9 cellular contexts compared by ENCODE assay signal in the genomic region with DNA sequence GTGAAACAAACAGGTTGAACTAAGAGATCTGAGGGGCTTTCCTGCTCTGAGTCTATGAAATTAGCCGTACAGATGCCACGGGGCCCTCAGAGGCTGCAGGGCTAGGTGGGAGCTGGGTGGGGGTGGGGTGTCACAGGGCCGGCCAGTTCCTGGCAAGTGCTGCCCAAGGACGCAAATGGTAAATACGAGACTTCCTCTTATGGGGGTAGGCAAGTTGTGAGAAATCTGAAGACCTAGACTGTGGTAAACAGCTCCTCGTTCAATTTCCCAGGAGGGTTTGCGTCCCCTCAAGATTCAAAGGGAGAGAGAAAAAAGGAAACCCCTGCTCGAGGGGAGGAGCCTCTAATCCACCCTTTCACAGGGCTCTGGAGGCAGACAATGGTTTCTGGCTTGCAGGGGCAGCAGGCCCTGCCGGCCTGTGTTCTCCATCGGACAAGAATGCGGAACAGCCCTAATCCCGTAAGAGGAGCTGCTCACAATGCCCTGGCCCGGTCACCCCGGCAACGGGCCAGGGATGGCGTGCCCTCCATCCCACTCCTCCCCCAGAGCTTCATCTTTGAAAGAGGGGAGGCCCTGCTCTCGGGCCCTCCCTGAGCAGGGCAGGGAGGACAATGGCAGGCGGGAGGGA. TPM values are rescaled to one million over a fixed set of nuclear protein-coding genes. Genes with fewer than 3 reads are reported as not detected.
A peak's percentile ranks its signal among the peaks of the same experiment; 100 is the strongest.
DNase-seq lines count a peak whose midpoint lies in the region; ATAC-seq and TF ChIP-seq lines count a peak whose summit lies in the region.
"Had no signal": no experiment of that assay in that cellular context is flagged by ENCODE, and none has a peak within 500 bp of the region (broad histone marks: within the 10 kb centered on the region; RNA-seq: fewer than 3 reads in every experiment).

No MANE protein-coding gene starts in this region.

- peak overlapping the region; percentile 95 for H3K27ac Mint-ChIP-seq in activated CD4-positive, alpha-beta memory T cell treated with anti-CD3 and anti-CD28 coated beads for 36 hours
- H3K27ac Mint-ChIP-seq in type B pancreatic cell (peak overlapping the region; percentile 93), Calu3 (ENCODE audit: unreplicated experiment) (no peak overlapping the region)

- CTCF ChIA-PET in activated CD4-positive, alpha-beta memory T cell treated with anti-CD3 and anti-CD28 coated beads for 36 hours (lab: Charles Lee): interaction anchor here (0.8 to 28.8 kb wide), 6 partner anchors 10 to 398 kb away, joined by 3 to 1370 read pairs (median 6); no protein-coding TSS in a partner anchor
- CTCF ChIA-PET in Calu3 (lab: Charles Lee): interaction anchor here (0.9 kb wide), 1 partner anchor 36 kb away, joined by 3 read pairs; no protein-coding TSS in a partner anchor

- H3K4me1 Mint-ChIP-seq in activated CD4-positive, alpha-beta memory T cell treated with anti-CD3 and anti-CD28 coated beads for 36 hours (ENCODE audit: low read depth): peaks cover 86% of the 10 kb centered on the region
- H3K4me1 Mint-ChIP-seq in type B pancreatic cell (ENCODE audit: unreplicated experiment): peaks cover 42% of the 10 kb centered on the region
- H3K4me1 Mint-ChIP-seq in Calu3 (ENCODE audit: low read depth, unreplicated experiment): peaks cover 38% of the 10 kb centered on the region

- intact Hi-C loops in activated CD4-positive, alpha-beta memory T cell treated with anti-CD3 and anti-CD28 coated beads for 36 hours (cut with micrococcal nuclease): loop anchor here (1.0 to 10.0 kb wide), 3 partner anchors 8 to 461 kb away; partner anchors contain the start of genes RAB29 and RBBP5
- intact Hi-C loops in Calu3 (cut with micrococcal nuclease; ENCODE audit: unreplicated experiment): no loop called here

- peak; percentile 87 for DNase-seq in GM06990 (ENCODE audit: extremely low read depth, insufficient read length)
- DNase-seq in activated CD4-positive, alpha-beta memory T cell treated with anti-CD3 and anti-CD28 coated beads for 36 hours: peak; percentile 70
- DNase-seq in epithelial cell of proximal tubule (ENCODE audit: low read depth): no peak
- peak; percentile 77 for DNase-seq in type B pancreatic cell (ENCODE audit: extremely low spot score, unreplicated experiment)
- no peak for DNase-seq in COLO829 (ENCODE audit: low spot score)
- DNase-seq in Calu3: no peak

- peak overlapping the region; percentile 48 to 63 for H3K9ac ChIP-seq in mucosa of rectum (ENCODE audit: low read depth in 1 of 2, low read length in 2 of 2)

- H3K9me3 Mint-ChIP-seq in activated CD4-positive, alpha-beta memory T cell treated with anti-CD3 and anti-CD28 coated beads for 36 hours: no peaks in the 10 kb centered on the region
- H3K9me3 Mint-ChIP-seq in type B pancreatic cell (no peaks in the 10 kb centered on the region), Calu3 (ENCODE audit: low read depth, unreplicated experiment) (no peaks in the 10 kb centered on the region)

- no peak overlapping the region for H3K4me3 ChIP-seq in GM06990 (replicated peaks; ENCODE audit: low read depth, low read length)
- peak overlapping the region; percentile 10 for H3K4me3 ChIP-seq in epithelial cell of proximal tubule (ENCODE audit: low read depth, low read length)
- H3K4me3 ChIP-seq in mucosa of rectum (ENCODE audit: low read length in 2 of 2): peak overlapping the region in 1 of 2 donors; percentile 61

- H3K4me1 ChIP-seq in mucosa of rectum (ENCODE audit: control insufficient read depth in 2 of 2, insufficient read depth in 2 of 2, low read length in 2 of 2): peaks cover 70 to 85% of the 10 kb centered on the region in 2 donors

- peak overlapping the region; percentile 81 for H3K4me3 Mint-ChIP-seq in activated CD4-positive, alpha-beta memory T cell treated with anti-CD3 and anti-CD28 coated beads for 36 hours
- H3K4me3 Mint-ChIP-seq in type B pancreatic cell (peak overlapping the region; percentile 83), Calu3 (ENCODE audit: low read depth, unreplicated experiment) (no peak overlapping the region)

- peak; percentile 33 for ATAC-seq in HG03521 (IDR thresholded peaks at IDR 0.05; ENCODE audit: unreplicated experiment)

- peak overlapping the region; percentile 61 to 85 for H3K27ac ChIP-seq in mucosa of rectum (ENCODE audit: low read depth in 2 of 2, low read length in 2 of 2)

- H3K9me3 ChIP-seq in mucosa of rectum (ENCODE audit: control insufficient read depth in 2 of 2, low read length in 2 of 2): no peaks in the 10 kb centered on the region

- no TSS peak for BruUV-seq in Calu3 (replicated peaks; lab: Mats Ljungman, UMichigan)

- peaks cover 7% of the 10 kb centered on the region for H3K36me3 Mint-ChIP-seq in activated CD4-positive, alpha-beta memory T cell treated with anti-CD3 and anti-CD28 coated beads for 36 hours
- peaks cover 10% of the 10 kb centered on the region for H3K36me3 Mint-ChIP-seq in type B pancreatic cell
- H3K36me3 Mint-ChIP-seq in Calu3 (ENCODE audit: insufficient read depth, unreplicated experiment): peaks cover 4% of the 10 kb centered on the region

- peaks cover 2% of the 10 kb centered on the region for H3K27me3 ChIP-seq in GM06990 (replicated peaks; ENCODE audit: control insufficient read depth, insufficient read depth, low read length)
- no peaks in the 10 kb centered on the region for H3K27me3 ChIP-seq in mucosa of rectum (ENCODE audit: control insufficient read depth in 2 of 2, insufficient read depth in 2 of 2, low read length in 2 of 2)

- TF ChIP-seq CTCF in GM06990 (IDR thresholded peaks at IDR 0.05; ENCODE audit: insufficient read depth, low read length, poor library complexity, severe bottlenecking) (no peak), epithelial cell of proximal tubule (conservative IDR thresholded peaks at IDR 0.05; ENCODE audit: low read depth, low read length) (no peak), type B pancreatic cell (conservative IDR thresholded peaks at IDR 0.05) (no peak), Calu3 (IDR thresholded peaks at IDR 0.05; ENCODE audit: unreplicated experiment) (no peak)

- H3K36me3 ChIP-seq in GM06990 (ENCODE audit: control insufficient read depth, insufficient read depth, low read length) (no peaks in the 10 kb centered on the region), mucosa of rectum (ENCODE audit: control insufficient read depth in 2 of 2, insufficient read depth in 2 of 2, low read length in 2 of 2) (peaks cover 24 to 31% of the 10 kb centered on the region in 2 donors)

- no peaks in the 10 kb centered on the region for H3K27me3 Mint-ChIP-seq in activated CD4-positive, alpha-beta memory T cell treated with anti-CD3 and anti-CD28 coated beads for 36 hours
- H3K27me3 Mint-ChIP-seq in type B pancreatic cell (no peaks in the 10 kb centered on the region), Calu3 (ENCODE audit: unreplicated experiment) (no peaks in the 10 kb centered on the region)

- POLR2A ChIA-PET in activated CD4-positive, alpha-beta memory T cell treated with anti-CD3 and anti-CD28 coated beads for 36 hours (lab: Charles Lee): interaction anchor here (0.7 to 1.6 kb wide), 5 partner anchors 25 to 114 kb away, joined by 3 to 8 read pairs (median 5); no protein-coding TSS in a partner anchor

RNA-seq across cellular contexts. Expression of gene NUAK2, which starts 7.8 kb away (rescaled TPM):
- total RNA-seq in activated CD4-positive, alpha-beta memory T cell treated with anti-CD3 and anti-CD28 coated beads for 36 hours: 1 to 10 TPM; 4.4 to 4.5 TPM
- 28.8 and 45.7 TPM in 2 replicates for total RNA-seq in epithelial cell of proximal tubule
- total RNA-seq in type B pancreatic cell (ENCODE audit: low replicate concordance): 13.5 and 17.7 TPM in 2 replicates
- total RNA-seq in Calu3 (2022): 2.6 and 3.7 TPM in 2 replicates

RNA-seq across cellular contexts. Expression of gene KLHDC8A, which starts 42.9 kb away (rescaled TPM):
- total RNA-seq in activated CD4-positive, alpha-beta memory T cell treated with anti-CD3 and anti-CD28 coated beads for 36 hours: not detected
- 0.80 and 9.6 TPM in 2 replicates for total RNA-seq in epithelial cell of proximal tubule
- total RNA-seq in type B pancreatic cell (ENCODE audit: low replicate concordance): 0.50 and 3.9 TPM in 2 replicates
- not detected in 2 replicates for total RNA-seq in Calu3 (2022)
- total RNA-seq: HT1080 had no signal

Comparison
In these comparisons a context has a peak if more than half of its experiments do, and no peak if none do; other contexts are left out.
1. DNase-seq: peak in GM06990 (single experiment), activated CD4-positive, alpha-beta memory T cell treated with anti-CD3 and anti-CD28 coated beads for 36 hours (single experiment) and type B pancreatic cell (single experiment); none in epithelial cell of proximal tubule (single experiment), COLO829 (single experiment) and Calu3 (single experiment).